In the genomic region with DNA sequence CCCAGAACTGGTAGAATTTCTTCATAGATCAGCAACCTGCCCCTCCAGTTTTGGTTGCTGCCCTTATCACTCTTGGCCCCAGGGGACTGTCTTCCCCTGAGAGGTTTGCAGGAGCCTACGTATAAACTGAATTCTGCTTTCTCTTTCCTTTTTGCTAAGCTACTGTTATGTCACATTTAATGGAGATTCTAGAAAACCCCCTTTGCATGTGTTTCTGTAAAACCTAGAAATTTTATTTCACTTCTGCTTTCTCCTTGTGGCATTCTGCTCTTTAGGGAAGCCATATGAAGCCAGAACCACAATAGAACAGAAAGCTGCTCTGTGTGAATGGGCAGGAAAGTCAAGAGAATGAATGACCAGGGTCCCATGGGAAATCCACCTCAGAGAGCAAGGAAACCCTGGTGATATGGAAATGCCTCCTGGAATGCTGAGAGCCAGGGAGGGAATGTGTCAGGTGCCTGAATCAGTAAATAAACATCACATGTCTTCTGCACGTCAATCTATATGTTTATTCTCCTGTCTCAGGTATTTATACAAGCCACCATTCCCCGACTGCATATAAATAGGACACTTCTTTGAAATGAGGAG, we compare ENCODE assay signal across 8 cellular contexts. TPM values are rescaled to one million over a fixed set of nuclear protein-coding genes. Genes with fewer than 3 reads are reported as not detected.
DNase-seq lines count a peak whose midpoint lies in the region; ATAC-seq lines count a peak whose summit lies in the region.

No MANE protein-coding gene starts in this region.

- H3K9me3 Mint-ChIP-seq in IgD-negative memory B cell: peaks cover 0 to 3% (median 0%) of the 10 kb centered on the region in 3 donors

- DNase-seq in T1000 (lab: John Stamatoyannopoulos, UW) (no peak), NCI-H82 (lab: John Stamatoyannopoulos, UW) (no peak), amniotic stem cell (lab: John Stamatoyannopoulos, UW) (no peak)
- DNase-seq in stimulated activated CD4-positive, alpha-beta T cell treated with anti-CD3 and anti-CD28 coated beads, Interleukin-4, amount 100 ng/mL, for 24 hours: no peak

- ATAC-seq in GM18499 (IDR thresholded peaks at IDR 0.05; ENCODE audit: insufficient read depth, unreplicated experiment): peak; percentile 99
- ATAC-seq in GM21576 (IDR thresholded peaks at IDR 0.05; ENCODE audit: unreplicated experiment): peak; percentile 98

- H3K36me3 ChIP-seq in duodenal mucosa (ENCODE audit: control insufficient read depth in 1 of 2, insufficient read depth in 2 of 2, low read length in 2 of 2): no peaks in the 10 kb centered on the region

- H3K4me1 ChIP-seq in duodenal mucosa (ENCODE audit: control insufficient read depth in 1 of 2, insufficient read depth in 2 of 2, low read length in 2 of 2): no peaks in the 10 kb centered on the region

- peaks cover 15% of the 10 kb centered on the region for H3K27me3 Mint-ChIP-seq in IgD-negative memory B cell

- no peaks in the 10 kb centered on the region for H3K9me3 ChIP-seq in duodenal mucosa (ENCODE audit: control insufficient read depth in 1 of 2, low read length in 2 of 2)

- H3K27ac Mint-ChIP-seq in IgD-negative memory B cell: peak overlapping the region; percentile 37 to 82 (median 80)

- H3K4me3 ChIP-seq in duodenal mucosa (ENCODE audit: low read depth in 1 of 2, low read length in 2 of 2): peak overlapping the region; percentile 23 to 31

- peak overlapping the region in 1 of 2 donors; percentile 2 for H3K9ac ChIP-seq in duodenal mucosa (ENCODE audit: low read depth in 1 of 2, low read length in 2 of 2)

- H3K36me3 Mint-ChIP-seq in IgD-negative memory B cell: peaks cover under 1% of the 10 kb centered on the region

- peaks cover 0 to 8% of the 10 kb centered on the region in 2 donors for H3K27me3 ChIP-seq in duodenal mucosa (ENCODE audit: control insufficient read depth in 1 of 2, insufficient read depth in 2 of 2, low read length in 2 of 2)

- peaks cover 14 to 29% (median 21%) of the 10 kb centered on the region in 3 donors for H3K4me1 Mint-ChIP-seq in IgD-negative memory B cell

- peak overlapping the region in 3 of 4 donors; percentile 4 to 65 (median 58) for H3K4me3 Mint-ChIP-seq in IgD-negative memory B cell

- no peak overlapping the region for H3K27ac ChIP-seq in duodenal mucosa (ENCODE audit: low read depth, low read length)

RNA-seq across cellular contexts. Expression of a gene that starts 3.4 kb away (rescaled TPM):
- not detected for polyA plus RNA-seq in IgD-negative memory B cell

RNA-seq across cellular contexts. Expression of a gene that starts 14.0 kb away (rescaled TPM):
- not detected for polyA plus RNA-seq in IgD-negative memory B cell

RNA-seq across cellular contexts. Expression of a gene that starts 27.1 kb away (rescaled TPM):
- polyA plus RNA-seq in IgD-negative memory B cell: not detected

RNA-seq across cellular contexts. Expression of a gene that starts 31.2 kb away (rescaled TPM):
- not detected for polyA plus RNA-seq in IgD-negative memory B cell

RNA-seq across cellular contexts. Expression of a gene that starts 46.6 kb away (rescaled TPM):
- 8.4 TPM for polyA plus RNA-seq in IgD-negative memory B cell
